25 cellular contexts compared by ENCODE assay signal in genomic region chr4:141502755-141503154, GRCh38.
DNase-seq lines count a peak whose midpoint lies in the region; FAIRE-seq and TF ChIP-seq lines count a peak whose summit lies in the region.
"Had no signal": no experiment of that assay in that cellular context is flagged by ENCODE, and none has a peak within 500 bp of the region (broad histone marks: within the 10 kb centered on the region; RNA-seq: fewer than 3 reads in every experiment).

No MANE protein-coding gene starts in this region.

- DNase-seq in BE2C = peak; percentile 49
- DNase-seq in HFFc6 = no peak
- DNase-seq in astrocyte (ENCODE audit: low read depth) = no peak
- no peak for DNase-seq in nephron progenitor cell
- DNase-seq in superior temporal gyrus (ENCODE audit: extremely low spot score) = no peak
- DNase-seq in brain microvascular endothelial cell = no peak
- DNase-seq in NCI-H1105 (lab: John Stamatoyannopoulos, UW) = no peak
- DNase-seq in DMS153 (lab: John Stamatoyannopoulos, UW) = no peak
- DNase-seq: DMS53, GOT3, HCEC 1CT, MM.1S, NCI-H1092, NCI-H1436, NCI-H187, NCI-H2081 treated with DMSO at 0.1 percent for 48 hours, NCI-H524, NCI-H774, PC-3, T-cell had no signal

- peaks cover 13% of the 10 kb centered on the region for H3K4me1 ChIP-seq in BE2C
- H3K4me1 ChIP-seq in astrocyte (ENCODE audit: insufficient read depth, low read length) = no peaks in the 10 kb centered on the region

- H3K27me3 ChIP-seq in BE2C (no peaks in the 10 kb centered on the region), astrocyte (ENCODE audit: insufficient read depth, low read length) (no peaks in the 10 kb centered on the region), brain microvascular endothelial cell (replicated peaks) (no peaks in the 10 kb centered on the region)

- no peak overlapping the region for H3K27ac ChIP-seq in astrocyte (ENCODE audit: low read depth, low read length)
- no peak overlapping the region for H3K27ac ChIP-seq in brain microvascular endothelial cell
- H3K27ac ChIP-seq: KMS-11 had no signal

- no peak overlapping the region for H3K4me2 ChIP-seq in astrocyte (ENCODE audit: low read length)
- H3K4me2 ChIP-seq: KMS-11 had no signal

- TF ChIP-seq CTCF in BE2C (IDR thresholded peaks at IDR 0.05; ENCODE audit: low read depth, low read length) (no peak), HFFc6 (IDR thresholded peaks at IDR 0.05) (no peak), astrocyte (IDR thresholded peaks at IDR 0.05; ENCODE audit: insufficient read depth, low read depth, low read length) (no peak), nephron progenitor cell (IDR thresholded peaks at IDR 0.05) (no peak), brain microvascular endothelial cell (IDR thresholded peaks at IDR 0.05; ENCODE audit: low read depth, low read length, missing control alignments) (no peak)

- H3K27me3 Mint-ChIP-seq in HFFc6 (ENCODE audit: insufficient read depth) (no peaks in the 10 kb centered on the region), astrocyte (ENCODE audit: low read depth, unreplicated experiment) (no peaks in the 10 kb centered on the region), nephron progenitor cell (ENCODE audit: low read depth, poor library complexity) (peaks cover 5% of the 10 kb centered on the region)
- H3K27me3 Mint-ChIP-seq: IgD-negative memory B cell, T-cell had no signal

- in situ Hi-C loops in brain microvascular endothelial cell (cut with HindIII; ENCODE audit: low pct_ligation_motif_present, low sequenced_read_pairs) = no loop called here

- H3K9me3 ChIP-seq in BE2C (no peaks in the 10 kb centered on the region), astrocyte (ENCODE audit: insufficient read depth, low read depth, low read length) (no peaks in the 10 kb centered on the region)

- no peaks in the 10 kb centered on the region for H4K20me1 ChIP-seq in astrocyte (ENCODE audit: insufficient read depth, low read length)

- no peak overlapping the region for H2AFZ ChIP-seq in astrocyte (ENCODE audit: low read depth, low read length)

- H3K27ac Mint-ChIP-seq in HFFc6 (peak overlapping the region; percentile 27; the same call in 1 of the 2 replicates), astrocyte (ENCODE audit: unreplicated experiment) (no peak overlapping the region), nephron progenitor cell (peak overlapping the region; percentile 58)
- H3K27ac Mint-ChIP-seq: IgD-negative memory B cell, T-cell had no signal

- H3K4me3 ChIP-seq in BE2C (ENCODE audit: low read depth, low read length) (no peak overlapping the region), astrocyte (ENCODE audit: insufficient read depth, low read depth, low read length) (no peak overlapping the region), brain microvascular endothelial cell (ENCODE audit: low read depth, low read length) (no peak overlapping the region)

- H3K36me3 Mint-ChIP-seq in HFFc6 (ENCODE audit: low read depth) = peaks cover 10% of the 10 kb centered on the region; the same call in 1 of the 2 replicates
- peaks cover 4% of the 10 kb centered on the region for H3K36me3 Mint-ChIP-seq in astrocyte (ENCODE audit: low read depth, unreplicated experiment)
- no peaks in the 10 kb centered on the region for H3K36me3 Mint-ChIP-seq in nephron progenitor cell (ENCODE audit: low read depth)
- H3K36me3 Mint-ChIP-seq: IgD-negative memory B cell, T-cell had no signal

- H3K36me3 ChIP-seq in BE2C = no peaks in the 10 kb centered on the region
- H3K36me3 ChIP-seq in astrocyte (ENCODE audit: insufficient read depth, low read length) = no peaks in the 10 kb centered on the region
- no peaks in the 10 kb centered on the region for H3K36me3 ChIP-seq in brain microvascular endothelial cell (replicated peaks)

- peak; percentile 79 for FAIRE-seq in astrocyte (lab: Jason Lieb, UNC)
- FAIRE-seq: A204.1, D721Med, GM18507 had no signal

- peaks cover 28% of the 10 kb centered on the region for H3K4me1 Mint-ChIP-seq in HFFc6 (ENCODE audit: low read depth)
- peaks cover 3% of the 10 kb centered on the region for H3K4me1 Mint-ChIP-seq in astrocyte (ENCODE audit: low read depth, unreplicated experiment)
- H3K4me1 Mint-ChIP-seq in nephron progenitor cell = peaks cover 3% of the 10 kb centered on the region
- H3K4me1 Mint-ChIP-seq: IgD-negative memory B cell, T-cell had no signal

- H3K9ac ChIP-seq in astrocyte (ENCODE audit: low read length) = no peak overlapping the region
- H3K9ac ChIP-seq: KMS-11 had no signal

- H3K79me2 ChIP-seq in astrocyte (ENCODE audit: insufficient read depth, low read length) = no peaks in the 10 kb centered on the region

- H3K4me3 Mint-ChIP-seq in HFFc6 (peak overlapping the region; percentile 19; the same call in 1 of the 2 replicates), astrocyte (ENCODE audit: unreplicated experiment) (no peak overlapping the region), nephron progenitor cell (no peak overlapping the region)
- H3K4me3 Mint-ChIP-seq: IgD-negative memory B cell, T-cell had no signal

- H3K9me3 Mint-ChIP-seq in HFFc6 (peaks cover 7% of the 10 kb centered on the region; the same call in 1 of the 2 replicates), astrocyte (ENCODE audit: unreplicated experiment) (peaks cover 3% of the 10 kb centered on the region), nephron progenitor cell (peaks cover 13% of the 10 kb centered on the region)
- H3K9me3 Mint-ChIP-seq: IgD-negative memory B cell had no signal
